ENCODE assay signal across 18 cellular contexts in genomic region chr2:240810621-240811020, GRCh38. TPM values are rescaled to one million over a fixed set of nuclear protein-coding genes. Genes with fewer than 3 reads are reported as not detected.
"Had no signal": no experiment of that assay in that cellular context is flagged by ENCODE, and none has a peak within 500 bp of the region (broad histone marks: within the 10 kb centered on the region; RNA-seq: fewer than 3 reads in every experiment).

No MANE protein-coding gene starts in this region.

- H3K4me1 ChIP-seq: adrenal gland, prostate gland, SJSA1, upper lobe of left lung had no signal

- DNase-seq: activated CD4-positive, alpha-beta T cell treated with anti-CD3 and anti-CD28 coated beads for 4 hours; activated CD8-positive, alpha-beta memory T cell treated with anti-CD3 and anti-CD28 coated beads, Interleukin-2, amount 50 U/mL, for 48 hours; activated CD8-positive, alpha-beta T cell treated with anti-CD3 and anti-CD28 coated beads for 36 hours; naive thymus-derived CD8-positive, alpha-beta T cell; stimulated activated CD4-positive, alpha-beta T cell treated with anti-CD3 and anti-CD28 coated beads, Interleukin-12 subunit alpha, Interleukin-12 subunit beta, amount 100 ng/mL, for 4 hours; T-helper 2 cell had no signal

- H3K4me3 ChIP-seq: adrenal gland, dorsolateral prefrontal cortex, prostate gland, SJSA1, upper lobe of left lung had no signal

- H3K27ac ChIP-seq: adrenal gland, prostate gland, SJSA1, upper lobe of left lung had no signal

- H3K36me3 Mint-ChIP-seq: activated naive CD4-positive, alpha-beta T cell treated with anti-CD3 and anti-CD28 coated beads, Interleukin-2, amount 50 U/mL, for 24 hours; stimulated activated memory B cell treated with anti-CD40 and anti-IgM and Interleukin-4, amounts not matched to agents 10 μg/mL and 1 μg/mL and 100 μg/mL, for 72 hours had no signal

- H3K9me3 ChIP-seq: adrenal gland, prostate gland had no signal

- H3K27ac Mint-ChIP-seq: activated CD8-positive, alpha-beta T cell treated with anti-CD3 and anti-CD28 coated beads for 36 hours; activated naive CD4-positive, alpha-beta T cell treated with anti-CD3 and anti-CD28 coated beads, Interleukin-2, amount 50 U/mL, for 24 hours; activated T-helper 17 cell treated with anti-CD3 and anti-CD28 coated beads, Interleukin-2, amount 50 U/mL, for 72 hours; memory B cell; naive thymus-derived CD8-positive, alpha-beta T cell; stimulated activated memory B cell treated with anti-CD40 and anti-IgM and Interleukin-4, amounts not matched to agents 10 μg/mL and 1 μg/mL and 100 μg/mL, for 72 hours; WTC11 had no signal

- ATAC-seq: activated CD8-positive, alpha-beta T cell treated with anti-CD3 and anti-CD28 coated beads for 36 hours; activated T-helper 17 cell treated with anti-CD3 and anti-CD28 coated beads, Interleukin-2, amount 50 U/mL, for 72 hours; naive thymus-derived CD8-positive, alpha-beta T cell; stimulated activated memory B cell treated with anti-CD40 and anti-IgM and Interleukin-4, amounts not matched to agents 10 μg/mL and 1 μg/mL and 100 μg/mL, for 72 hours; WTC11 had no signal

- H3K4me3 Mint-ChIP-seq: activated CD8-positive, alpha-beta T cell treated with anti-CD3 and anti-CD28 coated beads for 36 hours; activated naive CD4-positive, alpha-beta T cell treated with anti-CD3 and anti-CD28 coated beads, Interleukin-2, amount 50 U/mL, for 24 hours; activated T-helper 17 cell treated with anti-CD3 and anti-CD28 coated beads, Interleukin-2, amount 50 U/mL, for 72 hours; memory B cell; naive thymus-derived CD8-positive, alpha-beta T cell; stimulated activated memory B cell treated with anti-CD40 and anti-IgM and Interleukin-4, amounts not matched to agents 10 μg/mL and 1 μg/mL and 100 μg/mL, for 72 hours; WTC11 had no signal

- H3K4me1 Mint-ChIP-seq: activated naive CD4-positive, alpha-beta T cell treated with anti-CD3 and anti-CD28 coated beads, Interleukin-2, amount 50 U/mL, for 24 hours; activated T-helper 17 cell treated with anti-CD3 and anti-CD28 coated beads, Interleukin-2, amount 50 U/mL, for 72 hours; memory B cell; stimulated activated memory B cell treated with anti-CD40 and anti-IgM and Interleukin-4, amounts not matched to agents 10 μg/mL and 1 μg/mL and 100 μg/mL, for 72 hours had no signal

- H3K36me3 ChIP-seq: adrenal gland, prostate gland, SJSA1, upper lobe of left lung had no signal

- H3K27me3 Mint-ChIP-seq: activated naive CD4-positive, alpha-beta T cell treated with anti-CD3 and anti-CD28 coated beads, Interleukin-2, amount 50 U/mL, for 24 hours; activated T-helper 17 cell treated with anti-CD3 and anti-CD28 coated beads, Interleukin-2, amount 50 U/mL, for 72 hours had no signal

- H3K9me3 Mint-ChIP-seq: activated naive CD4-positive, alpha-beta T cell treated with anti-CD3 and anti-CD28 coated beads, Interleukin-2, amount 50 U/mL, for 24 hours had no signal

- H3K27me3 ChIP-seq: adrenal gland, dorsolateral prefrontal cortex, upper lobe of left lung had no signal

RNA-seq across cellular contexts. Expression of gene KIF1A, which starts 9.4 kb away (rescaled TPM):
- total RNA-seq: naive thymus-derived CD8-positive, alpha-beta T cell; SJSA1; subcutaneous adipose tissue had no signal

RNA-seq across cellular contexts. Expression of gene AGXT, which starts 58.0 kb away (rescaled TPM):
- total RNA-seq: activated CD8-positive, alpha-beta T cell treated with anti-CD3 and anti-CD28 coated beads for 36 hours; activated T-helper 17 cell treated with anti-CD3 and anti-CD28 coated beads, Interleukin-2, amount 50 U/mL, for 72 hours; chondrocyte; naive thymus-derived CD8-positive, alpha-beta T cell; prostate gland had no signal
